1 cellular context compared by ENCODE assay signal in genomic region chr19:8445488-8446001, GRCh38.
TF ChIP-seq lines count a peak whose summit lies in the region.

No MANE protein-coding gene starts in this region.

TF ChIP-seq in GM23338, 12 proteins besides CTCF, POLR2A, EP300 and RAD21 (continued from another document):
- TF ChIP-seq ZNF462 (CRISPR knock-in tag; IDR thresholded peaks at IDR 0.05) (no peak), JUNB (IDR thresholded peaks at IDR 0.05; ENCODE audit: unreplicated experiment) (no peak)
